In genomic region chr7:66921918-66922486, GRCh38 we compare ENCODE assay signal across 8 cellular contexts. TPM values are rescaled to one million over a fixed set of nuclear protein-coding genes. Genes with fewer than 3 reads are reported as not detected.
DNase-seq lines count a peak whose midpoint lies in the region; ATAC-seq, FAIRE-seq and TF ChIP-seq lines count a peak whose summit lies in the region.

No MANE protein-coding gene starts in this region.

- peaks cover 65% of the 10 kb centered on the region for H3K79me2 ChIP-seq in GM23338 (replicated peaks; ENCODE audit: insufficient read depth)

- peak; percentile 19 for ATAC-seq in GM23338
- ATAC-seq in activated naive CD8-positive, alpha-beta T cell treated with anti-CD3 and anti-CD28 coated beads, Interleukin-2, amount 50 U/mL, for 24 hours: peak; percentile 12
- peak; percentile 47 to 52 for ATAC-seq in stimulated activated naive B cell treated with anti-CD40 and anti-IgM and Interleukin-4, amounts not matched to agents 10 μg/mL and 1 μg/mL and 100 μg/mL, for 72 hours (replicated peaks)
- no peak for ATAC-seq in GM19324 (IDR thresholded peaks at IDR 0.05; ENCODE audit: low FRiP score, unreplicated experiment)

- peak overlapping the region; percentile 99 for H3K9ac ChIP-seq in NT2/D1 (ENCODE audit: insufficient read length, low read depth)

- no peaks in the 10 kb centered on the region for H3K27me3 ChIP-seq in GM23338 (ENCODE audit: insufficient read depth)
- no peaks in the 10 kb centered on the region for H3K27me3 ChIP-seq in NT2/D1 (ENCODE audit: insufficient read depth, insufficient read length)
- H3K27me3 ChIP-seq in kidney epithelial cell (ENCODE audit: control insufficient read depth, insufficient read depth, low read length): no peaks in the 10 kb centered on the region

- H3K27ac ChIP-seq in GM23338 (ENCODE audit: low read depth): peak overlapping the region; percentile 42; the same call in 1 of the 2 replicates

- no peak for TF ChIP-seq CTCF in GM23338 (conservative IDR thresholded peaks at IDR 0.05; ENCODE audit: low read depth in 2 of 2)
- TF ChIP-seq CTCF in kidney epithelial cell (IDR thresholded peaks at IDR 0.05; ENCODE audit: insufficient read depth, low read length, poor library complexity, severe bottlenecking): no peak

- H3K9me3 Mint-ChIP-seq in GM23338: 0 out of 3 replicates have a peak, but pooled peaks cover 3% of the 10 kb centered on the region
- no peaks in the 10 kb centered on the region for H3K9me3 Mint-ChIP-seq in activated naive CD8-positive, alpha-beta T cell treated with anti-CD3 and anti-CD28 coated beads, Interleukin-2, amount 50 U/mL, for 24 hours
- no peaks in the 10 kb centered on the region for H3K9me3 Mint-ChIP-seq in stimulated activated naive B cell treated with anti-CD40 and anti-IgM and Interleukin-4, amounts not matched to agents 10 μg/mL and 1 μg/mL and 100 μg/mL, for 72 hours

- peak overlapping the region; percentile 81 for H3K4me3 ChIP-seq in GM23338
- peak overlapping the region; percentile 99 for H3K4me3 ChIP-seq in NT2/D1 (ENCODE audit: insufficient read length, low read depth)
- H3K4me3 ChIP-seq in kidney epithelial cell (ENCODE audit: low read depth, low read length): peak overlapping the region; percentile 89

- H3K4me1 ChIP-seq in GM23338 (ENCODE audit: insufficient read depth): peaks cover 8% of the 10 kb centered on the region
- H3K4me1 ChIP-seq in NT2/D1 (ENCODE audit: insufficient read depth, insufficient read length): no peaks in the 10 kb centered on the region

- peaks cover 11% of the 10 kb centered on the region; the same call in 2 of the 3 replicates for H3K4me1 Mint-ChIP-seq in GM23338
- H3K4me1 Mint-ChIP-seq in activated naive CD8-positive, alpha-beta T cell treated with anti-CD3 and anti-CD28 coated beads, Interleukin-2, amount 50 U/mL, for 24 hours: peaks cover 52% of the 10 kb centered on the region
- H3K4me1 Mint-ChIP-seq in stimulated activated naive B cell treated with anti-CD40 and anti-IgM and Interleukin-4, amounts not matched to agents 10 μg/mL and 1 μg/mL and 100 μg/mL, for 72 hours: peaks cover 12 to 39% of the 10 kb centered on the region in 2 donors

- peak overlapping the region; percentile 50 for H3K27ac Mint-ChIP-seq in GM23338
- H3K27ac Mint-ChIP-seq in activated naive CD8-positive, alpha-beta T cell treated with anti-CD3 and anti-CD28 coated beads, Interleukin-2, amount 50 U/mL, for 24 hours: peak overlapping the region; percentile 98
- H3K27ac Mint-ChIP-seq in stimulated activated naive B cell treated with anti-CD40 and anti-IgM and Interleukin-4, amounts not matched to agents 10 μg/mL and 1 μg/mL and 100 μg/mL, for 72 hours: peak overlapping the region; percentile 96

- H3K36me3 ChIP-seq in GM23338 (ENCODE audit: insufficient read depth) (no peaks in the 10 kb centered on the region), NT2/D1 (ENCODE audit: insufficient read depth, insufficient read length, low read length) (peaks cover 32% of the 10 kb centered on the region), kidney epithelial cell (ENCODE audit: control insufficient read depth, insufficient read depth, low read length) (no peaks in the 10 kb centered on the region)

- H2AFZ ChIP-seq in GM23338: peak overlapping the region; percentile 85; the same call in 1 of the 2 replicates

- DNase-seq in EL (peak; percentile 7), GM23338 (ENCODE audit: low spot score) (peak; percentile 25), NT2/D1 (ENCODE audit: low read depth, low spot score) (no peak), kidney epithelial cell (ENCODE audit: low read depth) (no peak), urothelium cell line (ENCODE audit: low spot score) (no peak)
- DNase-seq in activated naive CD8-positive, alpha-beta T cell treated with anti-CD3 and anti-CD28 coated beads, Interleukin-2, amount 50 U/mL, for 24 hours: peak; percentile 22
- peak; percentile 9 for DNase-seq in stimulated activated naive B cell treated with anti-CD40 and anti-IgM and Interleukin-4, amounts not matched to agents 10 μg/mL and 1 μg/mL and 100 μg/mL, for 72 hours

- H3K27me3 Mint-ChIP-seq in GM23338 (ENCODE audit: insufficient read depth, low read depth, poor library complexity): no peaks in the 10 kb centered on the region
- H3K27me3 Mint-ChIP-seq in activated naive CD8-positive, alpha-beta T cell treated with anti-CD3 and anti-CD28 coated beads, Interleukin-2, amount 50 U/mL, for 24 hours: peaks cover 4% of the 10 kb centered on the region
- H3K27me3 Mint-ChIP-seq in stimulated activated naive B cell treated with anti-CD40 and anti-IgM and Interleukin-4, amounts not matched to agents 10 μg/mL and 1 μg/mL and 100 μg/mL, for 72 hours: no peaks in the 10 kb centered on the region

- H3K9me3 ChIP-seq in NT2/D1 (ENCODE audit: insufficient read depth, low read length): no peaks in the 10 kb centered on the region

- H3K9me2 ChIP-seq in GM23338 (ENCODE audit: insufficient read depth): no peaks in the 10 kb centered on the region

- H3K4me2 ChIP-seq in GM23338: peak overlapping the region; percentile 96

- FAIRE-seq in urothelium cell line (lab: Jason Lieb, UNC): no peak

- peaks cover 4% of the 10 kb centered on the region; the same call in 2 of the 3 replicates for H3K36me3 Mint-ChIP-seq in GM23338 (ENCODE audit: low read depth)
- H3K36me3 Mint-ChIP-seq in activated naive CD8-positive, alpha-beta T cell treated with anti-CD3 and anti-CD28 coated beads, Interleukin-2, amount 50 U/mL, for 24 hours (ENCODE audit: low read depth): peaks cover 35% of the 10 kb centered on the region
- peaks cover 13 to 16% of the 10 kb centered on the region in 2 donors for H3K36me3 Mint-ChIP-seq in stimulated activated naive B cell treated with anti-CD40 and anti-IgM and Interleukin-4, amounts not matched to agents 10 μg/mL and 1 μg/mL and 100 μg/mL, for 72 hours

- peaks cover 11% of the 10 kb centered on the region for H4K20me1 ChIP-seq in GM23338 (replicated peaks; ENCODE audit: insufficient read depth)

- H3K4me3 Mint-ChIP-seq in GM23338: peak overlapping the region; percentile 85
- peak overlapping the region; percentile 98 for H3K4me3 Mint-ChIP-seq in activated naive CD8-positive, alpha-beta T cell treated with anti-CD3 and anti-CD28 coated beads, Interleukin-2, amount 50 U/mL, for 24 hours
- H3K4me3 Mint-ChIP-seq in stimulated activated naive B cell treated with anti-CD40 and anti-IgM and Interleukin-4, amounts not matched to agents 10 μg/mL and 1 μg/mL and 100 μg/mL, for 72 hours: peak overlapping the region; percentile 92 to 97

- H3F3A ChIP-seq in GM23338 (replicated peaks; ENCODE audit: low read depth): peaks cover 7% of the 10 kb centered on the region; the same call in 1 of the 2 replicates

TF ChIP-seq in GM23338, 12 proteins besides CTCF, POLR2A, EP300 and RAD21 (continues in another document):
- TF ChIP-seq ZNF114 (CRISPR knock-in tag; IDR thresholded peaks at IDR 0.05) (no peak), REST (IDR thresholded peaks at IDR 0.05; ENCODE audit: unreplicated experiment) (no peak), STAT1 (IDR thresholded peaks at IDR 0.05; ENCODE audit: unreplicated experiment) (no peak), EZH2 (IDR thresholded peaks at IDR 0.05; ENCODE audit: low read depth, unreplicated experiment) (no peak), ZNF331 (CRISPR knock-in tag; IDR thresholded peaks at IDR 0.05; ENCODE audit: low read depth) (no peak), EZH2phosphoT487 (IDR thresholded peaks at IDR 0.05; ENCODE audit: unreplicated experiment) (no peak), NANOG (IDR thresholded peaks at IDR 0.05; ENCODE audit: borderline replicate concordance) (no peak)
- TF ChIP-seq, protein P1, sequence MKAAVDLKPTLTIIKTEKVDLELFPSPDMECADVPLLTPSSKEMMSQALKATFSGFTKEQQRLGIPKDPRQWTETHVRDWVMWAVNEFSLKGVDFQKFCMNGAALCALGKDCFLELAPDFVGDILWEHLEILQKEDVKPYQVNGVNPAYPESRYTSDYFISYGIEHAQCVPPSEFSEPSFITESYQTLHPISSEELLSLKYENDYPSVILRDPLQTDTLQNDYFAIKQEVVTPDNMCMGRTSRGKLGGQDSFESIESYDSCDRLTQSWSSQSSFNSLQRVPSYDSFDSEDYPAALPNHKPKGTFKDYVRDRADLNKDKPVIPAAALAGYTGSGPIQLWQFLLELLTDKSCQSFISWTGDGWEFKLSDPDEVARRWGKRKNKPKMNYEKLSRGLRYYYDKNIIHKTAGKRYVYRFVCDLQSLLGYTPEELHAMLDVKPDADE (IDR thresholded peaks at IDR 0.05): no peak

RNA-seq across cellular contexts. Expression of gene TMEM248, which starts 1.0 kb away (rescaled TPM):
- total RNA-seq in GM23338 (2014; rRNA removed; shearing (Covaris generic)): 63.5 and 73.7 TPM in 2 replicates
- polyA plus RNA-seq in GM23338 (2016; fragmentation: Nextera tagmentation; extraction: Ambion mirVana): 35.3 and 40.2 TPM in 2 replicates
- 96.5 and 103 TPM in 2 replicates for total RNA-seq in kidney epithelial cell

Comparison
In these comparisons a context has a peak if more than half of its experiments do, and no peak if none do; other contexts are left out.
1. DNase-seq: peak in EL (single experiment), GM23338 (single experiment), activated naive CD8-positive, alpha-beta T cell treated with anti-CD3 and anti-CD28 coated beads, Interleukin-2, amount 50 U/mL, for 24 hours (single experiment) and stimulated activated naive B cell treated with anti-CD40 and anti-IgM and Interleukin-4, amounts not matched to agents 10 μg/mL and 1 μg/mL and 100 μg/mL, for 72 hours (single experiment); none in NT2/D1 (single experiment), kidney epithelial cell (single experiment) and urothelium cell line (single experiment).
2. Peak in every context shown above with its lines, with median percentiles within 50 percentile points of each other: H3K4me3 ChIP-seq, H3K27ac Mint-ChIP-seq and H3K4me3 Mint-ChIP-seq.